Comparison of ENCODE assay signal across 24 cellular contexts in genomic region chr13:77745784-77746183, GRCh38. TPM values are rescaled to one million over a fixed set of nuclear protein-coding genes. Genes with fewer than 3 reads are reported as not detected.
DNase-seq lines count a peak whose midpoint lies in the region; ATAC-seq, FAIRE-seq and TF ChIP-seq lines count a peak whose summit lies in the region.
"Had no signal": no experiment of that assay in that cellular context is flagged by ENCODE, and none has a peak within 500 bp of the region (broad histone marks: within the 10 kb centered on the region; RNA-seq: fewer than 3 reads in every experiment).

No MANE protein-coding gene starts in this region.

- H3K36me3 ChIP-seq in SK-N-SH (replicated peaks in 1 of 2; ENCODE audit: control insufficient read depth in 1 of 2, insufficient read depth in 2 of 2, low read length in 1 of 2), result no peaks in the 10 kb centered on the region
- H3K36me3 ChIP-seq in prostate gland, result no peaks in the 10 kb centered on the region
- H3K36me3 ChIP-seq: Peyer's patch, SJCRH30 had no signal

- H4K20me1 ChIP-seq in SK-N-SH (ENCODE audit: insufficient read depth), result no peaks in the 10 kb centered on the region

- H3K27me3 ChIP-seq in dorsolateral prefrontal cortex (no peaks in the 10 kb centered on the region), SK-N-SH (ENCODE audit: insufficient read depth) (no peaks in the 10 kb centered on the region), prostate gland (replicated peaks; ENCODE audit: insufficient read depth) (no peaks in the 10 kb centered on the region)
- H3K27me3 ChIP-seq: BLaER1, Peyer's patch, SJCRH30 had no signal

- H3K4me1 ChIP-seq in SK-N-SH (ENCODE audit: control insufficient read depth in 1 of 2, insufficient read depth in 2 of 2, low read depth in 1 of 2, low read length in 1 of 2), result no peaks in the 10 kb centered on the region; a peak in 1 of 4 replicates
- no peaks in the 10 kb centered on the region for H3K4me1 ChIP-seq in prostate gland (replicated peaks)
- H3K4me1 ChIP-seq: Peyer's patch, SJCRH30 had no signal

- ATAC-seq in HG03095 (IDR thresholded peaks at IDR 0.05; ENCODE audit: unreplicated experiment) (peak; percentile 49), GM21529 (IDR thresholded peaks at IDR 0.05; ENCODE audit: unreplicated experiment) (no peak), HG02571 (IDR thresholded peaks at IDR 0.05; ENCODE audit: unreplicated experiment) (no peak)
- ATAC-seq: CD8-positive, alpha-beta T cell; HCT116 had no signal

- CTCF ChIA-PET in SK-N-SH (lab: Yijun Ruan, JAX), result no interaction called here

- POLR2A ChIA-PET in SK-N-SH (lab: Yijun Ruan, JAX), result no interaction called here

- H3K9me3 ChIP-seq in SK-N-SH, result no peaks in the 10 kb centered on the region
- no peaks in the 10 kb centered on the region for H3K9me3 ChIP-seq in prostate gland
- H3K9me3 ChIP-seq: BLaER1, Peyer's patch, SJCRH30 had no signal

- no peak for TF ChIP-seq EP300 in SK-N-SH (IDR thresholded peaks at IDR 0.05; ENCODE audit: borderline replicate concordance in 1 of 2, low read depth in 1 of 2, low read length in 1 of 2)

- no peaks in the 10 kb centered on the region for H3F3A ChIP-seq in SK-N-SH (replicated peaks; ENCODE audit: insufficient read depth)

- 68% methylated on average over 1 of the region's 1 CpG for WGBS in SK-N-SH (ENCODE audit: low lambda C conversion rate)
- 89% methylated on average over 1 of the region's 1 CpG for WGBS in prostate gland

- H3K4me3 ChIP-seq in dorsolateral prefrontal cortex (peak overlapping the region in 38 of 59 donors; percentile 4 to 69 (median 50)), SK-N-SH (ENCODE audit: low read depth in 2 of 2, low read length in 1 of 2) (no peak overlapping the region), prostate gland (no peak overlapping the region)
- H3K4me3 ChIP-seq: BLaER1, Peyer's patch, SJCRH30 had no signal

- DNase-seq in GM19239 (ENCODE audit: insufficient read length, low spot score) (no peak), dorsolateral prefrontal cortex (no peak), SK-N-SH (no peak), prostate gland (ENCODE audit: low spot score) (no peak)
- DNase-seq: Calu3; CD8-positive, alpha-beta T cell; DMS153; KG1; NCI-H1105 treated with DMSO at 0.1 percent for 48 hours; NCI-H2029 treated with DMSO at 0.1 percent for 48 hours; NCI-H345; NCI-H524; NCI-H774; NK-92 treated with Interleukin-12 subunit alpha and Interleukin-12 subunit beta, amount 100 ng/mL, for 24 hours; Peyer's patch; SJCRH30; T-helper 1 cell had no signal

- peak; percentile 69 for FAIRE-seq in GM19239 (lab: Jason Lieb, UNC)
- FAIRE-seq: H1, HTR-8/SVneo had no signal

- H3K9ac ChIP-seq in SK-N-SH, result no peak overlapping the region
- H3K9ac ChIP-seq: BLaER1 had no signal

- TF ChIP-seq RAD21 in SK-N-SH (IDR thresholded peaks at IDR 0.05; ENCODE audit: low read length), result no peak

- TF ChIP-seq POLR2A in prostate gland (IDR thresholded peaks at IDR 0.05), result no peak

- no peak overlapping the region for H2AFZ ChIP-seq in SK-N-SH (ENCODE audit: low read depth)

- H3K9me2 ChIP-seq in SK-N-SH, result no peaks in the 10 kb centered on the region

- no peaks in the 10 kb centered on the region for H3K79me2 ChIP-seq in SK-N-SH (ENCODE audit: insufficient read depth)

- no peak overlapping the region for H3K4me2 ChIP-seq in SK-N-SH
- H3K4me2 ChIP-seq: BLaER1 had no signal

- intact Hi-C loops in dorsolateral prefrontal cortex (cut with DNase I), result loop anchor here in 1 of 2 donors (2.0 kb wide), 1 partner anchor 47 kb away; no protein-coding TSS in a partner anchor
- intact Hi-C loops in prostate gland (cut with DNase I), result no loop called here

- TF ChIP-seq CTCF in dorsolateral prefrontal cortex (IDR thresholded peaks at IDR 0.05 in 54 of 56, conservative IDR thresholded peaks at IDR 0.05 in 2 of 56; ENCODE audit: low read depth in 1 of 56, partially characterized antibody in 56 of 56) (no peak), SK-N-SH (IDR thresholded peaks at IDR 0.05) (no peak), prostate gland (IDR thresholded peaks at IDR 0.05) (no peak)

- H3K27ac ChIP-seq in dorsolateral prefrontal cortex (peak overlapping the region in 55 of 59 donors; percentile 35 to 98 (median 93)), SK-N-SH (ENCODE audit: low read depth in 2 of 2, low read length in 1 of 2) (no peak overlapping the region), prostate gland (no peak overlapping the region)
- H3K27ac ChIP-seq: BLaER1, Peyer's patch, SJCRH30 had no signal

TF ChIP-seq in SK-N-SH, 30 proteins besides CTCF, POLR2A, EP300 and RAD21 (continues in another document):
- TF ChIP-seq RXRA (IDR thresholded peaks at IDR 0.05; ENCODE audit: borderline replicate concordance, low read depth), result no peak
- TF ChIP-seq REST (IDR thresholded peaks at IDR 0.05; ENCODE audit: low read depth, low read length), result no peak
- no peak for TF ChIP-seq SMC3 (IDR thresholded peaks at IDR 0.05; ENCODE audit: low read depth, low read length)
- TF ChIP-seq GATA2 (CRISPR knock-in tag; IDR thresholded peaks at IDR 0.05), result no peak
- TF ChIP-seq EZH2phosphoT487 (IDR thresholded peaks at IDR 0.05; ENCODE audit: borderline replicate concordance, low read depth), result no peak
- TF ChIP-seq NFIC (IDR thresholded peaks at IDR 0.05; ENCODE audit: borderline replicate concordance), result no peak
- TF ChIP-seq IRF3 (IDR thresholded peaks at IDR 0.05; ENCODE audit: low read depth, low read length), result no peak
- no peak for TF ChIP-seq FOXJ3 (CRISPR knock-in tag; IDR thresholded peaks at IDR 0.05)
- TF ChIP-seq USF1 (IDR thresholded peaks at IDR 0.05; ENCODE audit: borderline replicate concordance, low read depth), result no peak
- TF ChIP-seq SIN3A (IDR thresholded peaks at IDR 0.05; ENCODE audit: borderline replicate concordance, low read depth, low read length), result no peak
- no peak for TF ChIP-seq POLR2AphosphoS5 (IDR thresholded peaks at IDR 0.05; ENCODE audit: low read depth, low read length)
- no peak for TF ChIP-seq FOXM1 (IDR thresholded peaks at IDR 0.05; ENCODE audit: low read depth)
- no peak for TF ChIP-seq TAF1 (IDR thresholded peaks at IDR 0.05; ENCODE audit: borderline replicate concordance, low read depth, low read length)
- no peak for TF ChIP-seq JUND (IDR thresholded peaks at IDR 0.05)

RNA-seq across cellular contexts. Expression of gene SLAIN1, which starts 48.3 kb away (rescaled TPM):
- 100 to 1,000 TPM; 103 to 777 (median 227) TPM for total RNA-seq in dorsolateral prefrontal cortex
- 1.6 and 1.8 TPM in 2 replicates for polyA plus RNA-seq in SK-N-SH (2012; rRNA removed)
- polyA plus RNA-seq in SK-N-SH (2012; cell fraction: cytosol; rRNA removed), result 1.5 TPM in 2 replicates
- 0.42 and 0.76 TPM in 2 replicates for polyA plus RNA-seq in SK-N-SH (2012; cell fraction: nucleus; rRNA removed)
- 100 to 1,000 TPM in 1 of 2 donors, 1 to 10 TPM in 1; 9.6 to 132 TPM for total RNA-seq in prostate gland

Comparison
In these comparisons a context has a peak if more than half of its experiments do, and no peak if none do; other contexts are left out.
1. H3K27ac ChIP-seq: peak in dorsolateral prefrontal cortex (55 of 59); none in SK-N-SH (0 of 2) and prostate gland (0 of 2).
2. H3K4me3 ChIP-seq: peak in dorsolateral prefrontal cortex (38 of 59); none in SK-N-SH (0 of 2) and prostate gland (0 of 2).